ENCODE assay signal across 11 cellular contexts in the genomic region with DNA sequence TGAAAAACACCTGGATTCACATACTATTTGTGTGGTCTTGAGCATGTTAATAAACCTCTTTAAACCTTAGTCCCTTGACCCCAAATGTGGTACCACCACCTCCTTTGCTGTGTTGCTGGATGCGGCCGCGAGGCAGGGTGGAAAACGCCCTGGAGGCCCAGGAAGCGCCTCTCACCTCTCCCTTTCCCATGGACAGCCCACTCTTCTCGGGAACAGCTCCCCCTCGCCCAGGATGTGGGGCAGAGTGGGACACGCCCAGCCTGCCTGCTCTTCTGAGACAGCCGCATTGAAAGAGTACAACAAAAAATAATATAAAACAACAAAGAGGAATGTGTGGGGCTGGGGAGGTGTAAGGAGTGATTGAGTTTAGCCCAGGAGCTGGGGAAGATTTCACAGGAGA.
DNase-seq lines count a peak whose midpoint lies in the region; ATAC-seq and TF ChIP-seq lines count a peak whose summit lies in the region.
"Had no signal": no experiment of that assay in that cellular context is flagged by ENCODE, and none has a peak within 500 bp of the region (broad histone marks: within the 10 kb centered on the region; RNA-seq: fewer than 3 reads in every experiment).

No MANE protein-coding gene starts in this region.

- peaks cover 3% of the 10 kb centered on the region; the same call in 1 of the 3 replicates for H3K36me3 Mint-ChIP-seq in GM23338 (ENCODE audit: low read depth)
- H3K36me3 Mint-ChIP-seq: CD8-positive, alpha-beta T cell had no signal

- no peaks in the 10 kb centered on the region for H3K4me1 ChIP-seq in GM23338 (ENCODE audit: insufficient read depth)

- H3K36me3 ChIP-seq in GM23338 (ENCODE audit: insufficient read depth): no peaks in the 10 kb centered on the region
- H3K36me3 ChIP-seq in SK-N-MC (ENCODE audit: insufficient read depth, low read length): no peaks in the 10 kb centered on the region

- H3K9ac ChIP-seq in SK-N-MC (ENCODE audit: insufficient read length): no peak overlapping the region

- intact Hi-C loops in sciatic nerve (cut with DNase I): no loop called here

- H3K27ac Mint-ChIP-seq in GM23338: peak overlapping the region; percentile 73; the same call in 1 of the 2 replicates
- H3K27ac Mint-ChIP-seq: CD8-positive, alpha-beta T cell had no signal

- ATAC-seq in GM23338: peak; percentile 41; the same call in 2 of the 3 replicates
- peak; percentile 32 for ATAC-seq in sciatic nerve
- ATAC-seq: CD8-positive, alpha-beta T cell had no signal

- H3K4me3 Mint-ChIP-seq in GM23338: no peak overlapping the region
- H3K4me3 Mint-ChIP-seq: CD8-positive, alpha-beta T cell had no signal

- H3F3A ChIP-seq in GM23338 (replicated peaks; ENCODE audit: low read depth): no peaks in the 10 kb centered on the region

- DNase-seq in GM23338 (ENCODE audit: low spot score): no peak
- no peak for DNase-seq in SK-N-MC (ENCODE audit: low read depth, low spot score)
- peak; percentile 47 for DNase-seq in left kidney (ENCODE audit: low read depth, low spot score)
- no peak for DNase-seq in sciatic nerve (ENCODE audit: low spot score)
- DNase-seq in kidney glomerular epithelial cell (lab: John Stamatoyannopoulos, UW): no peak
- DNase-seq in activated CD4-positive, alpha-beta T cell treated with anti-CD3 and anti-CD28 coated beads for 1 hour: no peak
- DNase-seq in NCI-H2029 (lab: John Stamatoyannopoulos, UW): no peak
- DNase-seq: CD8-positive, alpha-beta T cell; KBM-7; NCI-H1694 treated with DMSO at 0.1 percent for 48 hours had no signal

- H4K20me1 ChIP-seq in GM23338 (replicated peaks; ENCODE audit: insufficient read depth): no peaks in the 10 kb centered on the region

- peaks cover 5% of the 10 kb centered on the region for H3K27me3 Mint-ChIP-seq in GM23338 (ENCODE audit: insufficient read depth, low read depth, poor library complexity)

- H3K9me3 ChIP-seq in SK-N-MC (ENCODE audit: low read depth, low read length): no peaks in the 10 kb centered on the region

- no peaks in the 10 kb centered on the region for H3K27me3 ChIP-seq in GM23338 (ENCODE audit: insufficient read depth)

- no peak overlapping the region for H3K4me2 ChIP-seq in GM23338

- peaks cover 6% of the 10 kb centered on the region; the same call in 2 of the 3 replicates for H3K4me1 Mint-ChIP-seq in GM23338

- H3K27ac ChIP-seq in GM23338 (ENCODE audit: low read depth) (no peak overlapping the region), SK-N-MC (peak overlapping the region; percentile 97)
- H3K27ac ChIP-seq: HL-60 had no signal

- peaks cover 7% of the 10 kb centered on the region; the same call in 2 of the 3 replicates for H3K9me3 Mint-ChIP-seq in GM23338
- H3K9me3 Mint-ChIP-seq: CD8-positive, alpha-beta T cell had no signal

- no peaks in the 10 kb centered on the region for H3K79me2 ChIP-seq in GM23338 (replicated peaks; ENCODE audit: insufficient read depth)

- no peak for TF ChIP-seq CTCF in GM23338 (conservative IDR thresholded peaks at IDR 0.05; ENCODE audit: low read depth in 2 of 2)

- no peaks in the 10 kb centered on the region for H3K9me2 ChIP-seq in GM23338 (ENCODE audit: insufficient read depth)

- H3K4me3 ChIP-seq in GM23338: no peak overlapping the region
- H3K4me3 ChIP-seq in SK-N-MC: no peak overlapping the region

- 0 out of 2 replicates have a peak overlapping the region, but pooled peaks have one; percentile 52 for H2AFZ ChIP-seq in GM23338

TF ChIP-seq in GM23338, 12 proteins besides CTCF, POLR2A, EP300 and RAD21:
- TF ChIP-seq ZNF331 (CRISPR knock-in tag; IDR thresholded peaks at IDR 0.05; ENCODE audit: low read depth) (no peak), NANOG (IDR thresholded peaks at IDR 0.05; ENCODE audit: borderline replicate concordance) (no peak), EZH2phosphoT487 (IDR thresholded peaks at IDR 0.05; ENCODE audit: unreplicated experiment) (no peak), POLR2AphosphoS5 (IDR thresholded peaks at IDR 0.05; ENCODE audit: low read depth) (no peak), JUNB (IDR thresholded peaks at IDR 0.05; ENCODE audit: unreplicated experiment) (no peak), ETS1 (IDR thresholded peaks at IDR 0.05) (no peak), EZH2 (IDR thresholded peaks at IDR 0.05; ENCODE audit: low read depth, unreplicated experiment) (no peak), ZNF114 (CRISPR knock-in tag; IDR thresholded peaks at IDR 0.05) (no peak), STAT1 (IDR thresholded peaks at IDR 0.05; ENCODE audit: unreplicated experiment) (no peak)
- TF ChIP-seq, protein P1, sequence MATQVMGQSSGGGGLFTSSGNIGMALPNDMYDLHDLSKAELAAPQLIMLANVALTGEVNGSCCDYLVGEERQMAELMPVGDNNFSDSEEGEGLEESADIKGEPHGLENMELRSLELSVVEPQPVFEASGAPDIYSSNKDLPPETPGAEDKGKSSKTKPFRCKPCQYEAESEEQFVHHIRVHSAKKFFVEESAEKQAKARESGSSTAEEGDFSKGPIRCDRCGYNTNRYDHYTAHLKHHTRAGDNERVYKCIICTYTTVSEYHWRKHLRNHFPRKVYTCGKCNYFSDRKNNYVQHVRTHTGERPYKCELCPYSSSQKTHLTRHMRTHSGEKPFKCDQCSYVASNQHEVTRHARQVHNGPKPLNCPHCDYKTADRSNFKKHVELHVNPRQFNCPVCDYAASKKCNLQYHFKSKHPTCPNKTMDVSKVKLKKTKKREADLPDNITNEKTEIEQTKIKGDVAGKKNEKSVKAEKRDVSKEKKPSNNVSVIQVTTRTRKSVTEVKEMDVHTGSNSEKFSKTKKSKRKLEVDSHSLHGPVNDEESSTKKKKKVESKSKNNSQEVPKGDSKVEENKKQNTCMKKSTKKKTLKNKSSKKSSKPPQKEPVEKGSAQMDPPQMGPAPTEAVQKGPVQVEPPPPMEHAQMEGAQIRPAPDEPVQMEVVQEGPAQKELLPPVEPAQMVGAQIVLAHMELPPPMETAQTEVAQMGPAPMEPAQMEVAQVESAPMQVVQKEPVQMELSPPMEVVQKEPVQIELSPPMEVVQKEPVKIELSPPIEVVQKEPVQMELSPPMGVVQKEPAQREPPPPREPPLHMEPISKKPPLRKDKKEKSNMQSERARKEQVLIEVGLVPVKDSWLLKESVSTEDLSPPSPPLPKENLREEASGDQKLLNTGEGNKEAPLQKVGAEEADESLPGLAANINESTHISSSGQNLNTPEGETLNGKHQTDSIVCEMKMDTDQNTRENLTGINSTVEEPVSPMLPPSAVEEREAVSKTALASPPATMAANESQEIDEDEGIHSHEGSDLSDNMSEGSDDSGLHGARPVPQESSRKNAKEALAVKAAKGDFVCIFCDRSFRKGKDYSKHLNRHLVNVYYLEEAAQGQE (IDR thresholded peaks at IDR 0.05; ENCODE audit: unreplicated experiment): no peak
